ENCODE assay signal across 27 cellular contexts in genomic region chr4:128305942-128306341, GRCh38.
"Had no signal": no experiment of that assay in that cellular context is flagged by ENCODE, and none has a peak within 500 bp of the region (broad histone marks: within the 10 kb centered on the region; RNA-seq: fewer than 3 reads in every experiment).

No MANE protein-coding gene starts in this region.

- H3K4me2 ChIP-seq: hepatocyte had no signal

- H3K79me2 ChIP-seq: hepatocyte had no signal

- H3K27ac Mint-ChIP-seq: effector memory CD8-positive, alpha-beta T cell; memory B cell; naive thymus-derived CD4-positive, alpha-beta T cell; nephron; stimulated activated memory B cell treated with anti-CD40 and anti-IgM and Interleukin-4, amounts not matched to agents 10 μg/mL and 1 μg/mL and 100 μg/mL, for 72 hours had no signal

- H3K4me3 Mint-ChIP-seq: effector memory CD8-positive, alpha-beta T cell; memory B cell; naive thymus-derived CD4-positive, alpha-beta T cell; nephron; stimulated activated memory B cell treated with anti-CD40 and anti-IgM and Interleukin-4, amounts not matched to agents 10 μg/mL and 1 μg/mL and 100 μg/mL, for 72 hours had no signal

- H3K27me3 ChIP-seq: foreskin keratinocyte, gastroesophageal sphincter, heart left ventricle, hepatocyte, sigmoid colon, spleen, testis, tibial artery, upper lobe of left lung had no signal

- H3K4me1 Mint-ChIP-seq: naive thymus-derived CD4-positive, alpha-beta T cell; stimulated activated memory B cell treated with anti-CD40 and anti-IgM and Interleukin-4, amounts not matched to agents 10 μg/mL and 1 μg/mL and 100 μg/mL, for 72 hours had no signal

- H3K4me1 ChIP-seq: foreskin keratinocyte, lower lobe of right lung, sigmoid colon, testis, tibial artery, upper lobe of left lung had no signal

- H3K36me3 ChIP-seq: lower lobe of right lung, sigmoid colon, upper lobe of left lung had no signal

- H3K9me3 ChIP-seq: gastroesophageal sphincter, heart left ventricle, lower lobe of right lung, psoas muscle, sigmoid colon, spleen, testis, tibial artery, upper lobe of left lung had no signal

- DNase-seq: cerebellar nuclear complex; cortex of kidney; effector memory CD8-positive, alpha-beta T cell; foreskin keratinocyte; heart left ventricle; left cardiac atrium; left ventricle myocardium superior; lower lobe of right lung; midbrain; naive thymus-derived CD4-positive, alpha-beta T cell; nucleus accumbens; psoas muscle; right cardiac atrium; sigmoid colon; spleen; stimulated activated CD4-positive, alpha-beta T cell treated with anti-CD3 and anti-CD28 coated beads, Interleukin-4, amount 100 ng/mL, for 4 hours; stimulated activated naive CD8-positive, alpha-beta T cell treated with anti-CD3 and anti-CD28 coated beads, Interleukin-15, Interleukin-2, amounts not matched to agents 100 U/mL and 50 U/mL, for 24 hours; substantia nigra; testis; tibial artery; upper lobe of left lung had no signal

- H3K27ac ChIP-seq: foreskin keratinocyte, gastroesophageal sphincter, heart left ventricle, lower lobe of right lung, psoas muscle, sigmoid colon, spleen, testis, tibial artery, upper lobe of left lung had no signal

- H2AFZ ChIP-seq: hepatocyte had no signal

- H3K4me3 ChIP-seq: gastroesophageal sphincter, heart left ventricle, hepatocyte, lower lobe of right lung, psoas muscle, sigmoid colon, spleen, testis, tibial artery, upper lobe of left lung had no signal

- ATAC-seq: effector memory CD8-positive, alpha-beta T cell; esophagus mucosa; foreskin keratinocyte; gastroesophageal sphincter; heart left ventricle; left cardiac atrium; left ventricle myocardium superior; lower lobe of right lung; naive thymus-derived CD4-positive, alpha-beta T cell; psoas muscle; right cardiac atrium; stimulated activated memory B cell treated with anti-CD40 and anti-IgM and Interleukin-4, amounts not matched to agents 10 μg/mL and 1 μg/mL and 100 μg/mL, for 72 hours; stimulated activated naive CD8-positive, alpha-beta T cell treated with anti-CD3 and anti-CD28 coated beads, Interleukin-15, Interleukin-2, amounts not matched to agents 100 U/mL and 50 U/mL, for 24 hours had no signal

- H3K27me3 Mint-ChIP-seq: effector memory CD8-positive, alpha-beta T cell; memory B cell; naive thymus-derived CD4-positive, alpha-beta T cell; stimulated activated memory B cell treated with anti-CD40 and anti-IgM and Interleukin-4, amounts not matched to agents 10 μg/mL and 1 μg/mL and 100 μg/mL, for 72 hours had no signal

- H3K9me3 Mint-ChIP-seq: effector memory CD8-positive, alpha-beta T cell; memory B cell; naive thymus-derived CD4-positive, alpha-beta T cell; nephron; stimulated activated memory B cell treated with anti-CD40 and anti-IgM and Interleukin-4, amounts not matched to agents 10 μg/mL and 1 μg/mL and 100 μg/mL, for 72 hours had no signal
